ENCODE assay signal across 10 cellular contexts in genomic region chr1:118136511-118136937, GRCh38. TPM values are rescaled to one million over a fixed set of nuclear protein-coding genes. Genes with fewer than 3 reads are reported as not detected.
A peak's percentile ranks its signal among the peaks of the same experiment; 100 is the strongest.
DNase-seq lines count a peak whose midpoint lies in the region; ATAC-seq and TF ChIP-seq lines count a peak whose summit lies in the region.
"Had no signal": no experiment of that assay in that cellular context is flagged by ENCODE, and none has a peak within 500 bp of the region (broad histone marks: within the 10 kb centered on the region; RNA-seq: fewer than 3 reads in every experiment).

No MANE protein-coding gene starts in this region.

- TF ChIP-seq CTCF in omental fat pad (IDR thresholded peaks at IDR 0.05), result no peak

- CTCF ChIA-PET in activated naive CD4-positive, alpha-beta T cell treated with anti-CD3 and anti-CD28 coated beads for 36 hours (lab: Charles Lee), result no interaction called here

- no peak overlapping the region for H3K4me3 Mint-ChIP-seq in activated naive CD4-positive, alpha-beta T cell treated with anti-CD3 and anti-CD28 coated beads for 36 hours
- no peak overlapping the region for H3K4me3 Mint-ChIP-seq in activated T-cell treated with anti-CD3 and anti-CD28 coated beads, Interleukin-2, amount 50 U/mL, for 24 hours
- H3K4me3 Mint-ChIP-seq: naive thymus-derived CD4-positive, alpha-beta T cell had no signal

- H3K4me1 Mint-ChIP-seq in activated naive CD4-positive, alpha-beta T cell treated with anti-CD3 and anti-CD28 coated beads for 36 hours (ENCODE audit: low read depth), result peaks cover 9% of the 10 kb centered on the region
- H3K4me1 Mint-ChIP-seq in activated T-cell treated with anti-CD3 and anti-CD28 coated beads, Interleukin-2, amount 50 U/mL, for 24 hours (ENCODE audit: low read depth), result peaks cover 7% of the 10 kb centered on the region

- H3K9me3 Mint-ChIP-seq in activated naive CD4-positive, alpha-beta T cell treated with anti-CD3 and anti-CD28 coated beads for 36 hours, result no peaks in the 10 kb centered on the region
- peaks cover 3% of the 10 kb centered on the region for H3K9me3 Mint-ChIP-seq in activated T-cell treated with anti-CD3 and anti-CD28 coated beads, Interleukin-2, amount 50 U/mL, for 24 hours

- ATAC-seq in HG02970 (IDR thresholded peaks at IDR 0.05; ENCODE audit: low FRiP score, unreplicated experiment) (peak; percentile 99), omental fat pad (ENCODE audit: low FRiP score) (peak; percentile 93)
- ATAC-seq: naive thymus-derived CD4-positive, alpha-beta T cell had no signal

- intact Hi-C loops in activated naive CD4-positive, alpha-beta T cell treated with anti-CD3 and anti-CD28 coated beads for 36 hours (cut with micrococcal nuclease), result loop anchor here (1.0 to 5.0 kb wide), 2 partner anchors 599 to 872 kb away; no protein-coding TSS in a partner anchor

- H3K36me3 Mint-ChIP-seq in activated naive CD4-positive, alpha-beta T cell treated with anti-CD3 and anti-CD28 coated beads for 36 hours (ENCODE audit: low read depth), result no peaks in the 10 kb centered on the region
- no peaks in the 10 kb centered on the region for H3K36me3 Mint-ChIP-seq in activated T-cell treated with anti-CD3 and anti-CD28 coated beads, Interleukin-2, amount 50 U/mL, for 24 hours (ENCODE audit: low read depth)
- H3K36me3 Mint-ChIP-seq: naive thymus-derived CD4-positive, alpha-beta T cell had no signal

- peaks cover 10% of the 10 kb centered on the region for H3K27me3 Mint-ChIP-seq in activated naive CD4-positive, alpha-beta T cell treated with anti-CD3 and anti-CD28 coated beads for 36 hours (ENCODE audit: low read depth)
- H3K27me3 Mint-ChIP-seq in activated T-cell treated with anti-CD3 and anti-CD28 coated beads, Interleukin-2, amount 50 U/mL, for 24 hours, result peaks cover 25% of the 10 kb centered on the region

- H3K27ac Mint-ChIP-seq in activated naive CD4-positive, alpha-beta T cell treated with anti-CD3 and anti-CD28 coated beads for 36 hours, result no peak overlapping the region
- H3K27ac Mint-ChIP-seq in activated T-cell treated with anti-CD3 and anti-CD28 coated beads, Interleukin-2, amount 50 U/mL, for 24 hours, result no peak overlapping the region
- H3K27ac Mint-ChIP-seq: naive thymus-derived CD4-positive, alpha-beta T cell had no signal

- peak; percentile 72 for DNase-seq in activated naive CD4-positive, alpha-beta T cell treated with anti-CD3 and anti-CD28 coated beads for 36 hours
- no peak for DNase-seq in activated naive CD4-positive, alpha-beta T cell treated with anti-CD3 and anti-CD28 coated beads, Interleukin-2, amount 50 U/mL, for 16 hours
- peak; percentile 34 for DNase-seq in activated T-cell treated with anti-CD3 and anti-CD28 coated beads, Interleukin-2, amount 50 U/mL, for 24 hours
- no peak for DNase-seq in omental fat pad (ENCODE audit: low spot score)
- DNase-seq in DMS 273 (lab: John Stamatoyannopoulos, UW; ENCODE audit: unreplicated experiment), result no peak
- DNase-seq in NCI-H128 (lab: John Stamatoyannopoulos, UW; ENCODE audit: unreplicated experiment), result no peak
- no peak for DNase-seq in DMS79 treated with DMSO at 0.1 percent for 48 hours (lab: John Stamatoyannopoulos, UW)
- DNase-seq: DND-41 had no signal

RNA-seq across cellular contexts. Expression of gene SPAG17, which starts 48.5 kb away (rescaled TPM):
- not detected for total RNA-seq in activated naive CD4-positive, alpha-beta T cell treated with anti-CD3 and anti-CD28 coated beads for 36 hours
- total RNA-seq in omental fat pad, result 1 to 10 TPM in 1 of 4 donors, under 1 TPM in 2, not detected in 1; 0.16 to 1.2 (median 0.24) TPM
- total RNA-seq: naive thymus-derived CD4-positive, alpha-beta T cell had no signal

Comparison
In these comparisons a context has a peak if more than half of its experiments do, and no peak if none do; other contexts are left out.
1. DNase-seq: peak in activated naive CD4-positive, alpha-beta T cell treated with anti-CD3 and anti-CD28 coated beads for 36 hours (single experiment) and activated T-cell treated with anti-CD3 and anti-CD28 coated beads, Interleukin-2, amount 50 U/mL, for 24 hours (single experiment); none in activated naive CD4-positive, alpha-beta T cell treated with anti-CD3 and anti-CD28 coated beads, Interleukin-2, amount 50 U/mL, for 16 hours (single experiment), omental fat pad (single experiment), DMS 273 (single experiment), NCI-H128 (single experiment) and DMS79 treated with DMSO at 0.1 percent for 48 hours (single experiment).